ENCODE assay signal across 19 cellular contexts in genomic region chr7:39560398-39560797, GRCh38.
"Had no signal": no experiment of that assay in that cellular context is flagged by ENCODE, and none has a peak within 500 bp of the region (broad histone marks: within the 10 kb centered on the region; RNA-seq: fewer than 3 reads in every experiment).

No MANE protein-coding gene starts in this region.

- H3K4me3 ChIP-seq: esophagus squamous epithelium, left ventricle myocardium inferior, thyroid gland had no signal

- DNase-seq: activated CD4-positive, alpha-beta T cell treated with anti-CD3 and anti-CD28 coated beads, Interleukin-2, amount 50 U/mL, for 1 hour; activated CD8-positive, alpha-beta memory T cell treated with anti-CD3 and anti-CD28 coated beads for 24 hours; activated CD8-positive, alpha-beta memory T cell treated with anti-CD3 and anti-CD28 coated beads, Interleukin-2, amount 50 U/mL, for 48 hours; activated effector memory CD4-positive, alpha-beta T cell treated with anti-CD3 and anti-CD28 coated beads, Interleukin-2, amount 50 U/mL, for 16 hours; activated naive CD4-positive, alpha-beta T cell treated with anti-CD3 and anti-CD28 coated beads, Interleukin-2, amount 50 U/mL, for 16 hours; activated T-cell treated with anti-CD3 and anti-CD28 coated beads, Interleukin-2, amount 50 U/mL, for 48 hours; aorta; effector CD8-positive, alpha-beta T cell; esophagus squamous epithelium; hippocampal formation; left ventricle myocardium inferior; mammary epithelial cell; nephron progenitor cell; nucleus accumbens; posterior cingulate gyrus; stimulated activated CD8-positive, alpha-beta memory T cell treated with anti-CD3 and anti-CD28 coated beads, Interleukin-4, amount 100 ng/mL, for 48 hours; stimulated activated naive CD4-positive, alpha-beta T cell; T1000; thyroid gland had no signal

- H3K36me3 ChIP-seq: esophagus squamous epithelium, left ventricle myocardium inferior, thyroid gland had no signal

- H3K27ac ChIP-seq: esophagus squamous epithelium, left ventricle myocardium inferior, thyroid gland had no signal

- H3K9me3 ChIP-seq: esophagus squamous epithelium, left ventricle myocardium inferior, thyroid gland had no signal

- H3K27me3 ChIP-seq: esophagus squamous epithelium, thyroid gland had no signal
